19 cellular contexts compared by ENCODE assay signal in the genomic region with DNA sequence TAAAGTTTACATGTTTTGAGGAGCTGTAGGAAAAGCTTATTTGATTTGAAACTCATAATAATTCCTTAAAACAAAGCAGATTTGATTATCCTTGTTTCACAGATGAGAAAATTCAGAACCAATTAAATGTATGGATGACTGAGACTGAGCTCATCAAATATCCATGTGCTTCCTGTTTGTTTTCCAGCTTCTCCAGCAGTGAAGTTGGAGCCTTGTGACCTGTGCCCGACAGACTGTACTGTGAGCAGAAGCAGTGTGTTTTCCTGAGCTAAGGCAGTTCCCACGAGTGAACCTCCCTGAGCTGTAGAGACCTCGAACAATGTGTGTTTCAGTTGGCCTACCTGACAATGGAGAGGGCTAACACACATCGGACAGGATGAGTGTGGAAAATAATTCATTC.
DNase-seq lines count a peak whose midpoint lies in the region; ATAC-seq and TF ChIP-seq lines count a peak whose summit lies in the region.
"Had no signal": no experiment of that assay in that cellular context is flagged by ENCODE, and none has a peak within 500 bp of the region (broad histone marks: within the 10 kb centered on the region; RNA-seq: fewer than 3 reads in every experiment).

No MANE protein-coding gene starts in this region.

- no peak overlapping the region for H3K4me3 ChIP-seq in PC-3 (ENCODE audit: low read length)
- no peak overlapping the region for H3K4me3 ChIP-seq in epithelial cell of esophagus (ENCODE audit: low read length)
- H3K4me3 ChIP-seq in parathyroid adenoma (ENCODE audit: low read depth, low read length), result no peak overlapping the region
- H3K4me3 ChIP-seq: MG63, Peyer's patch had no signal

- H3K9me3 ChIP-seq in PC-3 (ENCODE audit: low read length) (no peaks in the 10 kb centered on the region), parathyroid adenoma (ENCODE audit: control insufficient read depth, low read length) (no peaks in the 10 kb centered on the region)
- H3K9me3 ChIP-seq: BE2C, MG63, Peyer's patch, SK-N-SH had no signal

- CTCF ChIA-PET in PC-3 (lab: Charles Lee), result no interaction called here

- DNase-seq in HCEC 1CT (peak; percentile 69), PC-3 (peak; percentile 64), epithelial cell of esophagus (ENCODE audit: low read depth) (peak; percentile 9), DMS153 treated with DMSO at 0.1 percent for 48 hours (lab: John Stamatoyannopoulos, UW; ENCODE audit: unreplicated experiment) (no peak), T-helper 9 cell (no peak)
- DNase-seq: ACHN; BE2C; CD4-positive, alpha-beta memory T cell; DMS79; GDM1; MG63; NCI-H1092 treated with DMSO at 0.1 percent for 48 hours; NCI-H1694 treated with DMSO at 0.1 percent for 48 hours; NCI-H82; Peyer's patch; Right ventricle myocardium superior; SK-N-SH had no signal

- H2AFZ ChIP-seq in PC-3 (ENCODE audit: low read length) (peak overlapping the region; percentile 52), parathyroid adenoma (no peak overlapping the region)

- peaks cover 14% of the 10 kb centered on the region for H3K4me1 ChIP-seq in PC-3 (ENCODE audit: insufficient read depth, low read length)
- peaks cover 19% of the 10 kb centered on the region for H3K4me1 ChIP-seq in parathyroid adenoma
- H3K4me1 ChIP-seq: Peyer's patch had no signal

- POLR2A ChIA-PET in PC-3 (lab: Charles Lee; ENCODE audit: unreplicated experiment), result no interaction called here

- peak overlapping the region; percentile 32; the same call in 1 of the 2 replicates for H3K9ac ChIP-seq in PC-3 (ENCODE audit: low read length)
- no peak overlapping the region for H3K9ac ChIP-seq in parathyroid adenoma
- H3K9ac ChIP-seq: SK-N-SH had no signal

- H4K20me1 ChIP-seq in PC-3 (ENCODE audit: low read length), result no peaks in the 10 kb centered on the region

- BruUV-seq in PC-3 (replicated peaks; lab: Mats Ljungman, UMichigan), result no TSS peak

- H3K36me3 ChIP-seq in PC-3 (ENCODE audit: low read depth, low read length) (no peaks in the 10 kb centered on the region), parathyroid adenoma (ENCODE audit: control insufficient read depth, insufficient read depth, low read length) (no peaks in the 10 kb centered on the region)
- H3K36me3 ChIP-seq: BE2C, MG63, Peyer's patch had no signal

- no peaks in the 10 kb centered on the region for H3K79me2 ChIP-seq in PC-3 (ENCODE audit: low read length)
- H3K79me2 ChIP-seq in parathyroid adenoma, result no peaks in the 10 kb centered on the region

- no peaks in the 10 kb centered on the region for H3K9me2 ChIP-seq in PC-3 (replicated peaks; ENCODE audit: low read length)
- H3K9me2 ChIP-seq: SK-N-SH had no signal

- H3K4me2 ChIP-seq in PC-3 (ENCODE audit: low read length) (peak overlapping the region; percentile 52; the same call in 1 of the 2 replicates), parathyroid adenoma (ENCODE audit: low read length) (no peak overlapping the region)
- H3K4me2 ChIP-seq: SK-N-SH had no signal

- H3K27ac ChIP-seq in PC-3 (ENCODE audit: low read length) (peak overlapping the region; percentile 51), parathyroid adenoma (peak overlapping the region; percentile 34)
- H3K27ac ChIP-seq: Peyer's patch had no signal

- peak; percentile 96 for ATAC-seq in PC-3
- no peak for ATAC-seq in HG03571 (IDR thresholded peaks at IDR 0.05; ENCODE audit: unreplicated experiment)

- TF ChIP-seq CTCF in PC-3 (conservative IDR thresholded peaks at IDR 0.05; ENCODE audit: low read depth, low read length) (no peak), epithelial cell of esophagus (IDR thresholded peaks at IDR 0.05; ENCODE audit: insufficient read depth, low read depth, low read length, missing control alignments) (no peak), parathyroid adenoma (IDR thresholded peaks at IDR 0.05) (no peak)

- intact Hi-C loops in PC-3 (cut with micrococcal nuclease), result no loop called here

- H3K27me3 ChIP-seq in PC-3 (ENCODE audit: low read length), result no peaks in the 10 kb centered on the region
- H3K27me3 ChIP-seq in parathyroid adenoma (ENCODE audit: control insufficient read depth, insufficient read depth, low read length), result no peaks in the 10 kb centered on the region
- H3K27me3 ChIP-seq: BE2C, MG63, Peyer's patch had no signal

- H3F3A ChIP-seq in PC-3 (ENCODE audit: low read length, unreplicated experiment), result no peaks in the 10 kb centered on the region

Comparison
In these comparisons a context has a peak if more than half of its experiments do, and no peak if none do; other contexts are left out.
1. DNase-seq: peak in HCEC 1CT (single experiment), PC-3 (single experiment) and epithelial cell of esophagus (single experiment); none in DMS153 treated with DMSO at 0.1 percent for 48 hours (single experiment) and T-helper 9 cell (single experiment).